In the genomic region with DNA sequence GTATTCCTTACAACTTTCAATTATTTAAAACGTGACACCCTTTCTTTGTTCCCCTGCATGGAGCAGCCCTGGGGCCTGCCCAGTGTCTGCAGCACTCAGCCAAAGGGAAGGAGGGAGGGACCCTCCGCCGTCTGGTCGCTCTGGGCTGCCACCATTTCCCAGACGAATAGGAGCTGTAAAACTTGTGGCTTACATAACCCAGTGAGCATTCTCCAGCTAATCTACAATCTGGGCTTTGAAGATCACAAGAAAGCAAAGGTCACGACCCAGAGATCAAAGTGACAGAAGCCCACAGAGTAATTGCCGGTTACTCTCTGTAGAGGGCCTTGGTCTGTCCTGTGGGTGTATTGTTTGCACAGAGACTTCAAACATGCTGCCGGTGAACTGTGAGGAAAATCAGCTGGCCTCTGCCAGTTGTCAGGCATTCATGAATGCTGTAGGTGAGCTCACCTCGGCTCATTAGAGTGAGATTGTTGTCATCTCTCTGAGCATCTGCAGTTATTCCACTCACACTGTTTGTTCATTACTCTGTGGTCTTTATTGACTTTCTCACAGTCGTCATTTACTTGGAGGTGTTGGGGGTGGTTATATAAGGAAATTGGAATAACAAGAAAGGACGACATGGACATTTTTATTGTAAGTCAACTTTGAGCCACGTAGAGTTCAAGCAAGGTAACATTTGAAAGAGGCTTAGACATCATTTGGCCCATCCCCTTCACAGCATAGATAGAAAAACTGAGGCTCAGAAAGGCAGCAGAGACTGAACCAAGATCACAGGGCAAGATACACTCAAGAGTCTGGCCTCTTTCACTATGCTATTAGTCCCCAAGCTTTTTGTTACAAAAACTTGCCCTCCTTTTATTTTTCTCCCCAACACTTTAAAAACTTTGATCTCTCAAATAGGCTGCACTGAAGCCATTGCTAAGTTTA, we compare ENCODE assay signal across 1 cellular context.
TF ChIP-seq lines count a peak whose summit lies in the region.

No MANE protein-coding gene starts in this region.

TF ChIP-seq in HepG2, 621 proteins besides CTCF, POLR2A, EP300 and RAD21 (continued from another document and continues in another):
- TF ChIP-seq ZSCAN21 (CRISPR knock-in tag; IDR thresholded peaks at IDR 0.05; ENCODE audit: borderline replicate concordance) (peak; percentile 81; the same call in 1 of the 2 replicates), SUZ12 (IDR thresholded peaks at IDR 0.05; ENCODE audit: low read depth, low read length) (no peak), ZFY (CRISPR knock-in tag; IDR thresholded peaks at IDR 0.05) (0 out of 2 replicates have a peak, but pooled peaks have one; percentile 35), TBX2 (CRISPR knock-in tag; IDR thresholded peaks at IDR 0.05; ENCODE audit: borderline replicate concordance) (peak; percentile 100), ZNF510 (CRISPR knock-in tag; IDR thresholded peaks at IDR 0.05; ENCODE audit: low read depth) (no peak), TCF12 (IDR thresholded peaks at IDR 0.05) (no peak), TCF12 (CRISPR knock-in tag; IDR thresholded peaks at IDR 0.05) (peak; percentile 95; the same call in 1 of the 2 replicates), CBX5 (CRISPR knock-in tag; IDR thresholded peaks at IDR 0.05; ENCODE audit: borderline replicate concordance) (0 out of 2 replicates have a peak, but pooled peaks have one; percentile 86), KLF9 (CRISPR knock-in tag; IDR thresholded peaks at IDR 0.05; ENCODE audit: low read depth) (0 out of 2 replicates have a peak, but pooled peaks have one; percentile 28), RBM22 (optimal IDR thresholded peaks at IDR 0.05; ENCODE audit: low read length) (no peak), GATAD2A (CRISPR knock-in tag; IDR thresholded peaks at IDR 0.05) (peak; percentile 94), MAF1 (CRISPR knock-in tag; IDR thresholded peaks at IDR 0.05; ENCODE audit: borderline replicate concordance) (no peak), ZNF367 (CRISPR knock-in tag; IDR thresholded peaks at IDR 0.05; ENCODE audit: borderline replicate concordance) (no peak), ZBTB1 (CRISPR knock-in tag; IDR thresholded peaks at IDR 0.05; ENCODE audit: borderline replicate concordance) (no peak), SPEN (CRISPR knock-in tag; IDR thresholded peaks at IDR 0.05; ENCODE audit: low read depth) (peak; percentile 67; the same call in 1 of the 2 replicates), ZNF225 (CRISPR knock-in tag; IDR thresholded peaks at IDR 0.05) (no peak), LCORL (IDR thresholded peaks at IDR 0.05) (no peak), LCORL (CRISPR knock-in tag; IDR thresholded peaks at IDR 0.05) (peak; percentile 88), HOXA9 (CRISPR knock-in tag; IDR thresholded peaks at IDR 0.05; ENCODE audit: borderline replicate concordance) (peak; percentile 75; the same call in 1 of the 2 replicates), SALL2 (CRISPR knock-in tag; IDR thresholded peaks at IDR 0.05) (no peak), ZNF430 (CRISPR knock-in tag; IDR thresholded peaks at IDR 0.05) (peak; percentile 37; the same call in 1 of the 2 replicates), HNF4A (CRISPR knock-in tag; IDR thresholded peaks at IDR 0.05) (peak; percentile 97), MAFF (IDR thresholded peaks at IDR 0.05; ENCODE audit: low read depth, low read length) (no peak; the same call in 1 of the 2 replicates), HMG20A (CRISPR knock-in tag; IDR thresholded peaks at IDR 0.05; ENCODE audit: borderline replicate concordance) (peak; percentile 99), ZNF335 (CRISPR knock-in tag; IDR thresholded peaks at IDR 0.05) (peak; percentile 92), NR2C2 (CRISPR knock-in tag; IDR thresholded peaks at IDR 0.05; ENCODE audit: borderline replicate concordance) (peak; percentile 93), CBX2 (IDR thresholded peaks at IDR 0.05; ENCODE audit: low read depth, low read length) (no peak), CBX2 (CRISPR knock-in tag; IDR thresholded peaks at IDR 0.05; ENCODE audit: low read depth) (peak; percentile 30; the same call in 1 of the 2 replicates), KDM2A (CRISPR knock-in tag; IDR thresholded peaks at IDR 0.05; ENCODE audit: borderline replicate concordance, low read depth) (0 out of 2 replicates have a peak, but pooled peaks have one; percentile 40), NR2F1 (CRISPR knock-in tag; IDR thresholded peaks at IDR 0.05) (peak; percentile 99 to 100), PAF1 (CRISPR knock-in tag; IDR thresholded peaks at IDR 0.05) (no peak), ZNF644 (CRISPR knock-in tag; IDR thresholded peaks at IDR 0.05; ENCODE audit: low read depth) (peak; percentile 80), ZNF274 (CRISPR knock-in tag; IDR thresholded peaks at IDR 0.05) (no peak), GLI4 (CRISPR knock-in tag; IDR thresholded peaks at IDR 0.05; ENCODE audit: borderline replicate concordance) (0 out of 2 replicates have a peak, but pooled peaks have one; percentile 50)
- TF ChIP-seq, protein P1, sequence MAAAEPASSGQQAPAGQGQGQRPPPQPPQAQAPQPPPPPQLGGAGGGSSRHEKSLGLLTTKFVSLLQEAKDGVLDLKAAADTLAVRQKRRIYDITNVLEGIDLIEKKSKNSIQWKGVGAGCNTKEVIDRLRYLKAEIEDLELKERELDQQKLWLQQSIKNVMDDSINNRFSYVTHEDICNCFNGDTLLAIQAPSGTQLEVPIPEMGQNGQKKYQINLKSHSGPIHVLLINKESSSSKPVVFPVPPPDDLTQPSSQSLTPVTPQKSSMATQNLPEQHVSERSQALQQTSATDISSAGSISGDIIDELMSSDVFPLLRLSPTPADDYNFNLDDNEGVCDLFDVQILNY (CRISPR knock-in tag; conservative IDR thresholded peaks at IDR 0.05) = no peak
- TF ChIP-seq, protein P2, sequence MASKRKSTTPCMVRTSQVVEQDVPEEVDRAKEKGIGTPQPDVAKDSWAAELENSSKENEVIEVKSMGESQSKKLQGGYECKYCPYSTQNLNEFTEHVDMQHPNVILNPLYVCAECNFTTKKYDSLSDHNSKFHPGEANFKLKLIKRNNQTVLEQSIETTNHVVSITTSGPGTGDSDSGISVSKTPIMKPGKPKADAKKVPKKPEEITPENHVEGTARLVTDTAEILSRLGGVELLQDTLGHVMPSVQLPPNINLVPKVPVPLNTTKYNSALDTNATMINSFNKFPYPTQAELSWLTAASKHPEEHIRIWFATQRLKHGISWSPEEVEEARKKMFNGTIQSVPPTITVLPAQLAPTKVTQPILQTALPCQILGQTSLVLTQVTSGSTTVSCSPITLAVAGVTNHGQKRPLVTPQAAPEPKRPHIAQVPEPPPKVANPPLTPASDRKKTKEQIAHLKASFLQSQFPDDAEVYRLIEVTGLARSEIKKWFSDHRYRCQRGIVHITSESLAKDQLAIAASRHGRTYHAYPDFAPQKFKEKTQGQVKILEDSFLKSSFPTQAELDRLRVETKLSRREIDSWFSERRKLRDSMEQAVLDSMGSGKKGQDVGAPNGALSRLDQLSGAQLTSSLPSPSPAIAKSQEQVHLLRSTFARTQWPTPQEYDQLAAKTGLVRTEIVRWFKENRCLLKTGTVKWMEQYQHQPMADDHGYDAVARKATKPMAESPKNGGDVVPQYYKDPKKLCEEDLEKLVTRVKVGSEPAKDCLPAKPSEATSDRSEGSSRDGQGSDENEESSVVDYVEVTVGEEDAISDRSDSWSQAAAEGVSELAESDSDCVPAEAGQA (IDR thresholded peaks at IDR 0.05; ENCODE audit: low read depth) = peak; percentile 67; the same call in 1 of the 2 replicates
- TF ChIP-seq, protein P2 (CRISPR knock-in tag; IDR thresholded peaks at IDR 0.05; ENCODE audit: borderline replicate concordance) = no peak
- TF ChIP-seq, protein P3, sequence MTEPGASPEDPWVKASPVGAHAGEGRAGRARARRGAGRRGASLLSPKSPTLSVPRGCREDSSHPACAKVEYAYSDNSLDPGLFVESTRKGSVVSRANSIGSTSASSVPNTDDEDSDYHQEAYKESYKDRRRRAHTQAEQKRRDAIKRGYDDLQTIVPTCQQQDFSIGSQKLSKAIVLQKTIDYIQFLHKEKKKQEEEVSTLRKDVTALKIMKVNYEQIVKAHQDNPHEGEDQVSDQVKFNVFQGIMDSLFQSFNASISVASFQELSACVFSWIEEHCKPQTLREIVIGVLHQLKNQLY (CRISPR knock-in tag; IDR thresholded peaks at IDR 0.05) = peak; percentile 91
- TF ChIP-seq, protein P4, sequence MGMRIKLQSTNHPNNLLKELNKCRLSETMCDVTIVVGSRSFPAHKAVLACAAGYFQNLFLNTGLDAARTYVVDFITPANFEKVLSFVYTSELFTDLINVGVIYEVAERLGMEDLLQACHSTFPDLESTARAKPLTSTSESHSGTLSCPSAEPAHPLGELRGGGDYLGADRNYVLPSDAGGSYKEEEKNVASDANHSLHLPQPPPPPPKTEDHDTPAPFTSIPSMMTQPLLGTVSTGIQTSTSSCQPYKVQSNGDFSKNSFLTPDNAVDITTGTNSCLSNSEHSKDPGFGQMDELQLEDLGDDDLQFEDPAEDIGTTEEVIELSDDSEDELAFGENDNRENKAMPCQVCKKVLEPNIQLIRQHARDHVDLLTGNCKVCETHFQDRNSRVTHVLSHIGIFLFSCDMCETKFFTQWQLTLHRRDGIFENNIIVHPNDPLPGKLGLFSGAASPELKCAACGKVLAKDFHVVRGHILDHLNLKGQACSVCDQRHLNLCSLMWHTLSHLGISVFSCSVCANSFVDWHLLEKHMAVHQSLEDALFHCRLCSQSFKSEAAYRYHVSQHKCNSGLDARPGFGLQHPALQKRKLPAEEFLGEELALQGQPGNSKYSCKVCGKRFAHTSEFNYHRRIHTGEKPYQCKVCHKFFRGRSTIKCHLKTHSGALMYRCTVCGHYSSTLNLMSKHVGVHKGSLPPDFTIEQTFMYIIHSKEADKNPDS (CRISPR knock-in tag; IDR thresholded peaks at IDR 0.05) = peak; percentile 100
- TF ChIP-seq, protein P5, sequence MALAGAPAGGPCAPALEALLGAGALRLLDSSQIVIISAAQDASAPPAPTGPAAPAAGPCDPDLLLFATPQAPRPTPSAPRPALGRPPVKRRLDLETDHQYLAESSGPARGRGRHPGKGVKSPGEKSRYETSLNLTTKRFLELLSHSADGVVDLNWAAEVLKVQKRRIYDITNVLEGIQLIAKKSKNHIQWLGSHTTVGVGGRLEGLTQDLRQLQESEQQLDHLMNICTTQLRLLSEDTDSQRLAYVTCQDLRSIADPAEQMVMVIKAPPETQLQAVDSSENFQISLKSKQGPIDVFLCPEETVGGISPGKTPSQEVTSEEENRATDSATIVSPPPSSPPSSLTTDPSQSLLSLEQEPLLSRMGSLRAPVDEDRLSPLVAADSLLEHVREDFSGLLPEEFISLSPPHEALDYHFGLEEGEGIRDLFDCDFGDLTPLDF (CRISPR knock-in tag; IDR thresholded peaks at IDR 0.05) = no peak
- TF ChIP-seq, protein P6, sequence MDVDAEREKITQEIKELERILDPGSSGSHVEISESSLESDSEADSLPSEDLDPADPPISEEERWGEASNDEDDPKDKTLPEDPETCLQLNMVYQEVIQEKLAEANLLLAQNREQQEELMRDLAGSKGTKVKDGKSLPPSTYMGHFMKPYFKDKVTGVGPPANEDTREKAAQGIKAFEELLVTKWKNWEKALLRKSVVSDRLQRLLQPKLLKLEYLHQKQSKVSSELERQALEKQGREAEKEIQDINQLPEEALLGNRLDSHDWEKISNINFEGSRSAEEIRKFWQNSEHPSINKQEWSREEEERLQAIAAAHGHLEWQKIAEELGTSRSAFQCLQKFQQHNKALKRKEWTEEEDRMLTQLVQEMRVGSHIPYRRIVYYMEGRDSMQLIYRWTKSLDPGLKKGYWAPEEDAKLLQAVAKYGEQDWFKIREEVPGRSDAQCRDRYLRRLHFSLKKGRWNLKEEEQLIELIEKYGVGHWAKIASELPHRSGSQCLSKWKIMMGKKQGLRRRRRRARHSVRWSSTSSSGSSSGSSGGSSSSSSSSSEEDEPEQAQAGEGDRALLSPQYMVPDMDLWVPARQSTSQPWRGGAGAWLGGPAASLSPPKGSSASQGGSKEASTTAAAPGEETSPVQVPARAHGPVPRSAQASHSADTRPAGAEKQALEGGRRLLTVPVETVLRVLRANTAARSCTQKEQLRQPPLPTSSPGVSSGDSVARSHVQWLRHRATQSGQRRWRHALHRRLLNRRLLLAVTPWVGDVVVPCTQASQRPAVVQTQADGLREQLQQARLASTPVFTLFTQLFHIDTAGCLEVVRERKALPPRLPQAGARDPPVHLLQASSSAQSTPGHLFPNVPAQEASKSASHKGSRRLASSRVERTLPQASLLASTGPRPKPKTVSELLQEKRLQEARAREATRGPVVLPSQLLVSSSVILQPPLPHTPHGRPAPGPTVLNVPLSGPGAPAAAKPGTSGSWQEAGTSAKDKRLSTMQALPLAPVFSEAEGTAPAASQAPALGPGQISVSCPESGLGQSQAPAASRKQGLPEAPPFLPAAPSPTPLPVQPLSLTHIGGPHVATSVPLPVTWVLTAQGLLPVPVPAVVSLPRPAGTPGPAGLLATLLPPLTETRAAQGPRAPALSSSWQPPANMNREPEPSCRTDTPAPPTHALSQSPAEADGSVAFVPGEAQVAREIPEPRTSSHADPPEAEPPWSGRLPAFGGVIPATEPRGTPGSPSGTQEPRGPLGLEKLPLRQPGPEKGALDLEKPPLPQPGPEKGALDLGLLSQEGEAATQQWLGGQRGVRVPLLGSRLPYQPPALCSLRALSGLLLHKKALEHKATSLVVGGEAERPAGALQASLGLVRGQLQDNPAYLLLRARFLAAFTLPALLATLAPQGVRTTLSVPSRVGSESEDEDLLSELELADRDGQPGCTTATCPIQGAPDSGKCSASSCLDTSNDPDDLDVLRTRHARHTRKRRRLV (CRISPR knock-in tag; IDR thresholded peaks at IDR 0.05) = peak; percentile 95
- TF ChIP-seq, protein P7, sequence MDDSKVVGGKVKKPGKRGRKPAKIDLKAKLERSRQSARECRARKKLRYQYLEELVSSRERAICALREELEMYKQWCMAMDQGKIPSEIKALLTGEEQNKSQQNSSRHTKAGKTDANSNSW (CRISPR knock-in tag; IDR thresholded peaks at IDR 0.05; ENCODE audit: borderline replicate concordance) = no peak
